Comparison of ENCODE assay signal across 8 cellular contexts in the genomic region with DNA sequence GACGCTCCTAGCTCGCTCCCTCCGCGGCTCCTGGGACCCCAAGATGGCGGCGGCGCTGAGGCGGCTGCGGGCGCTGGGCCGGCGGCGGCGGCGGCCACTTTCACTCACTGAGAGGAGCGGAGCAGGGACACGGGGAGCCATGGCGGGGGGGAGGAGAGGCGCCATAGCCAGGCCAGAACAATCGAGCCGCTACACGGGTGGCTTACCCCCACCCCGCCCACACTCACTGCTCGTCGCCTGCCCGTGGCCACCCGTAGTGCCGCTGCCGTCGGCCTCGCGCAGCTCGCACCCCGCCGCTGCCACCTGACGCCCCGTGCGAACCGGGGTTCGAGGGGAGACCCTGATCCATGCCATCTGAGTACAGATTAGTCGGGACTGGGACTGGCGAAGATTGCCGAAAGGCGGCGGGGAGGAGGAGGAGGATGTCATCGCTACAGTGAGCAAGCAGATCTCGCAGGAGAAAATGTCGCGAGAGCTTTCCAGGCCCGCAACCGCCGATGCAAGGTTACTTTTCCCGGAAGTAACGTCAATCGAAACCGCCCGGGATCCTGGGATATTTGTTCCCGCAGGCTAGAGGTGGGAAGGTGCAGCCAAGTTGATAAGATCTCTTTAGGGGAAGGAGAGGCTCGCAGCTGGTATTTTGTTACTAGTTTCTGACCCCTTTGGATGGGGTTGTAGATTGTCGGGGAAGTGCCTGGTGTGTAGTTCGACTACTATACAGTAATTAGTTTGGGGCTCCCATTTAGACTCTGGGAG. TPM values are rescaled to one million over a fixed set of nuclear protein-coding genes. Genes with fewer than 3 reads are reported as not detected.
DNase-seq lines count a peak whose midpoint lies in the region; ATAC-seq and TF ChIP-seq lines count a peak whose summit lies in the region.

A gene with protein sequence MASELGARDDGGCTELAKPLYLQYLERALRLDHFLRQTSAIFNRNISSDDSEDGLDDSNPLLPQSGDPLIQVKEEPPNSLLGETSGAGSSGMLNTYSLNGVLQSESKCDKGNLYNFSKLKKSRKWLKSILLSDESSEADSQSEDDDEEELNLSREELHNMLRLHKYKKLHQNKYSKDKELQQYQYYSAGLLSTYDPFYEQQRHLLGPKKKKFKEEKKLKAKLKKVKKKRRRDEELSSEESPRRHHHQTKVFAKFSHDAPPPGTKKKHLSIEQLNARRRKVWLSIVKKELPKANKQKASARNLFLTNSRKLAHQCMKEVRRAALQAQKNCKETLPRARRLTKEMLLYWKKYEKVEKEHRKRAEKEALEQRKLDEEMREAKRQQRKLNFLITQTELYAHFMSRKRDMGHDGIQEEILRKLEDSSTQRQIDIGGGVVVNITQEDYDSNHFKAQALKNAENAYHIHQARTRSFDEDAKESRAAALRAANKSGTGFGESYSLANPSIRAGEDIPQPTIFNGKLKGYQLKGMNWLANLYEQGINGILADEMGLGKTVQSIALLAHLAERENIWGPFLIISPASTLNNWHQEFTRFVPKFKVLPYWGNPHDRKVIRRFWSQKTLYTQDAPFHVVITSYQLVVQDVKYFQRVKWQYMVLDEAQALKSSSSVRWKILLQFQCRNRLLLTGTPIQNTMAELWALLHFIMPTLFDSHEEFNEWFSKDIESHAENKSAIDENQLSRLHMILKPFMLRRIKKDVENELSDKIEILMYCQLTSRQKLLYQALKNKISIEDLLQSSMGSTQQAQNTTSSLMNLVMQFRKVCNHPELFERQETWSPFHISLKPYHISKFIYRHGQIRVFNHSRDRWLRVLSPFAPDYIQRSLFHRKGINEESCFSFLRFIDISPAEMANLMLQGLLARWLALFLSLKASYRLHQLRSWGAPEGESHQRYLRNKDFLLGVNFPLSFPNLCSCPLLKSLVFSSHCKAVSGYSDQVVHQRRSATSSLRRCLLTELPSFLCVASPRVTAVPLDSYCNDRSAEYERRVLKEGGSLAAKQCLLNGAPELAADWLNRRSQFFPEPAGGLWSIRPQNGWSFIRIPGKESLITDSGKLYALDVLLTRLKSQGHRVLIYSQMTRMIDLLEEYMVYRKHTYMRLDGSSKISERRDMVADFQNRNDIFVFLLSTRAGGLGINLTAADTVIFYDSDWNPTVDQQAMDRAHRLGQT (N-terminal part only) (minus strand): TSS at position 165 of the 756 bp plus-strand sequence. CDS start 19,970 bp downstream, outside the sequence.

- H3K4me3 ChIP-seq in esophagus (ENCODE audit: low read depth in 1 of 2, low read length in 2 of 2) (peak within 1 kb of the TSS; percentile 85 to 93), mucosa of stomach (ENCODE audit: low read length) (peak within 1 kb of the TSS; percentile 73)

- H3K27ac Mint-ChIP-seq in activated T-cell treated with anti-CD3 and anti-CD28 coated beads, Interleukin-2, amount 50 U/mL, for 24 hours, result peak within 1 kb of the TSS; percentile 99

- H3K9me3 Mint-ChIP-seq in activated T-cell treated with anti-CD3 and anti-CD28 coated beads, Interleukin-2, amount 50 U/mL, for 24 hours, result no peaks in the 10 kb centered on the region

- H3K4me1 ChIP-seq in esophagus (ENCODE audit: control insufficient read depth in 2 of 2, insufficient read depth in 2 of 2, low read length in 1 of 2) (peaks cover 0 to 2% of the 10 kb centered on the region in 2 donors), mucosa of stomach (ENCODE audit: control insufficient read depth, insufficient read depth, low read length) (peaks cover 4% of the 10 kb centered on the region)

- peaks cover 36% of the 10 kb centered on the region for H3K4me1 Mint-ChIP-seq in activated T-cell treated with anti-CD3 and anti-CD28 coated beads, Interleukin-2, amount 50 U/mL, for 24 hours (ENCODE audit: low read depth)

- H3K27me3 ChIP-seq in esophagus (ENCODE audit: control insufficient read depth in 1 of 2, insufficient read depth in 2 of 2, low read length in 2 of 2) (no peaks in the 10 kb centered on the region), mucosa of stomach (ENCODE audit: control insufficient read depth, insufficient read depth, low read length) (no peaks in the 10 kb centered on the region)

- in situ Hi-C loops in KBM-7 (cut with MboI; ENCODE audit: low pct_unique_long_range_greater_than_20kb, low sequenced_read_pairs), result no loop called here

- H3K27me3 Mint-ChIP-seq in activated T-cell treated with anti-CD3 and anti-CD28 coated beads, Interleukin-2, amount 50 U/mL, for 24 hours, result no peaks in the 10 kb centered on the region

- H3K9ac ChIP-seq in mucosa of stomach (ENCODE audit: low read length), result peak within 1 kb of the TSS; percentile 90

- WGBS in esophagus, 2 donors, result 0% methylated on average over 46 to 61 of the region's 61 CpGs

- peak within 1 kb of the TSS; percentile 92 for H3K4me3 Mint-ChIP-seq in activated T-cell treated with anti-CD3 and anti-CD28 coated beads, Interleukin-2, amount 50 U/mL, for 24 hours

- peak; percentile 95 for DNase-seq in DMS114 treated with DMSO at 0.1 percent for 48 hours (lab: John Stamatoyannopoulos, UW; ENCODE audit: unreplicated experiment)
- DNase-seq in KBM-7, result peak; percentile 97
- peak; percentile 96 for DNase-seq in activated T-cell treated with anti-CD3 and anti-CD28 coated beads, Interleukin-2, amount 50 U/mL, for 24 hours
- peak; percentile 88 to 93 for DNase-seq in stimulated activated CD8-positive, alpha-beta memory T cell treated with anti-CD3 and anti-CD28 coated beads, Interleukin-7, amount 100 ng/mL, for 1 hour (ENCODE audit: low read depth in 2 of 2)

- peak within 1 kb of the TSS; percentile 99 to 100 for H3K27ac ChIP-seq in esophagus (ENCODE audit: low read depth in 2 of 2, low read length in 1 of 2)

- H3K9me3 ChIP-seq in esophagus (ENCODE audit: control insufficient read depth in 2 of 2, insufficient read depth in 1 of 2, low read depth in 1 of 2, low read length in 1 of 2) (no peaks in the 10 kb centered on the region), mucosa of stomach (ENCODE audit: control insufficient read depth, low read length) (no peaks in the 10 kb centered on the region)

- no peaks in the 10 kb centered on the region for H3K36me3 ChIP-seq in esophagus (ENCODE audit: control insufficient read depth in 2 of 2, insufficient read depth in 2 of 2, low read length in 1 of 2)
- H3K36me3 ChIP-seq in mucosa of stomach (ENCODE audit: control insufficient read depth, insufficient read depth, low read length), result no peaks in the 10 kb centered on the region

- peak; percentile 76 for ATAC-seq in GM21619 (IDR thresholded peaks at IDR 0.05; ENCODE audit: unreplicated experiment)

- peaks cover 42% of the 10 kb centered on the region for H3K36me3 Mint-ChIP-seq in activated T-cell treated with anti-CD3 and anti-CD28 coated beads, Interleukin-2, amount 50 U/mL, for 24 hours (ENCODE audit: low read depth)

TF ChIP-seq in PFSK-1, 5 proteins besides CTCF, POLR2A, EP300 and RAD21:
- TF ChIP-seq SIN3A (IDR thresholded peaks at IDR 0.05; ENCODE audit: borderline replicate concordance, insufficient read depth, low read length), result peak; percentile 93; the same call in 1 of the 2 replicates
- peak; percentile 90 for TF ChIP-seq POLR2AphosphoS5 (IDR thresholded peaks at IDR 0.05; ENCODE audit: low read depth, low read length)
- TF ChIP-seq, protein P1, sequence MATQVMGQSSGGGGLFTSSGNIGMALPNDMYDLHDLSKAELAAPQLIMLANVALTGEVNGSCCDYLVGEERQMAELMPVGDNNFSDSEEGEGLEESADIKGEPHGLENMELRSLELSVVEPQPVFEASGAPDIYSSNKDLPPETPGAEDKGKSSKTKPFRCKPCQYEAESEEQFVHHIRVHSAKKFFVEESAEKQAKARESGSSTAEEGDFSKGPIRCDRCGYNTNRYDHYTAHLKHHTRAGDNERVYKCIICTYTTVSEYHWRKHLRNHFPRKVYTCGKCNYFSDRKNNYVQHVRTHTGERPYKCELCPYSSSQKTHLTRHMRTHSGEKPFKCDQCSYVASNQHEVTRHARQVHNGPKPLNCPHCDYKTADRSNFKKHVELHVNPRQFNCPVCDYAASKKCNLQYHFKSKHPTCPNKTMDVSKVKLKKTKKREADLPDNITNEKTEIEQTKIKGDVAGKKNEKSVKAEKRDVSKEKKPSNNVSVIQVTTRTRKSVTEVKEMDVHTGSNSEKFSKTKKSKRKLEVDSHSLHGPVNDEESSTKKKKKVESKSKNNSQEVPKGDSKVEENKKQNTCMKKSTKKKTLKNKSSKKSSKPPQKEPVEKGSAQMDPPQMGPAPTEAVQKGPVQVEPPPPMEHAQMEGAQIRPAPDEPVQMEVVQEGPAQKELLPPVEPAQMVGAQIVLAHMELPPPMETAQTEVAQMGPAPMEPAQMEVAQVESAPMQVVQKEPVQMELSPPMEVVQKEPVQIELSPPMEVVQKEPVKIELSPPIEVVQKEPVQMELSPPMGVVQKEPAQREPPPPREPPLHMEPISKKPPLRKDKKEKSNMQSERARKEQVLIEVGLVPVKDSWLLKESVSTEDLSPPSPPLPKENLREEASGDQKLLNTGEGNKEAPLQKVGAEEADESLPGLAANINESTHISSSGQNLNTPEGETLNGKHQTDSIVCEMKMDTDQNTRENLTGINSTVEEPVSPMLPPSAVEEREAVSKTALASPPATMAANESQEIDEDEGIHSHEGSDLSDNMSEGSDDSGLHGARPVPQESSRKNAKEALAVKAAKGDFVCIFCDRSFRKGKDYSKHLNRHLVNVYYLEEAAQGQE (IDR thresholded peaks at IDR 0.05; ENCODE audit: insufficient read depth in 1 of 2, low read depth in 2 of 2, low read length in 2 of 2), result 0 out of 4 replicates have a peak, but pooled peaks of 1 of the 2 experiments have one; percentile 37
- peak; percentile 90; the same call in 1 of the 2 replicates for TF ChIP-seq TAF1 (IDR thresholded peaks at IDR 0.05; ENCODE audit: borderline replicate concordance, insufficient read depth, low read length)
- peak; percentile 16 for TF ChIP-seq FOXP2 (optimal IDR thresholded peaks at IDR 0.05; ENCODE audit: borderline replicate concordance, extremely low read depth, extremely low read length, insufficient read depth)

RNA-seq across cellular contexts. Expression of the gene that starts here (rescaled TPM):
- 27.9 TPM for polyA plus RNA-seq in PFSK-1 (2012; ENCODE audit: insufficient read length, low read depth)
- polyA plus RNA-seq in esophagus, result 10 to 100 TPM in 1 of 2 donors, 1 to 10 TPM in 1; 4.6 to 11.0 TPM

Comparison
In these comparisons a context has a peak if more than half of its experiments do, and no peak if none do; other contexts are left out.
1. Peak in every context shown above with its lines: DNase-seq, ATAC-seq, H3K4me3 ChIP-seq and H3K27ac ChIP-seq.